ENCODE assay signal across 18 cellular contexts in genomic region chr6:131811510-131811909, GRCh38. TPM values are rescaled to one million over a fixed set of nuclear protein-coding genes. Genes with fewer than 3 reads are reported as not detected.
DNase-seq lines count a peak whose midpoint lies in the region; FAIRE-seq and TF ChIP-seq lines count a peak whose summit lies in the region.
"Had no signal": no experiment of that assay in that cellular context is flagged by ENCODE, and none has a peak within 500 bp of the region (broad histone marks: within the 10 kb centered on the region; RNA-seq: fewer than 3 reads in every experiment).

No MANE protein-coding gene starts in this region.

- H3K36me3 ChIP-seq in Karpas-422 (ENCODE audit: insufficient read depth, low read length) (no peaks in the 10 kb centered on the region), osteoblast (ENCODE audit: insufficient read depth, low read length) (no peaks in the 10 kb centered on the region), small intestine (ENCODE audit: control insufficient read depth in 2 of 2, insufficient read depth in 2 of 2, low read length in 2 of 2) (no peaks in the 10 kb centered on the region), esophagus squamous epithelium (no peaks in the 10 kb centered on the region)
- H3K36me3 ChIP-seq: BE2C had no signal

- H3K27ac ChIP-seq in Karpas-422 (ENCODE audit: low read length): no peak overlapping the region
- no peak overlapping the region for H3K27ac ChIP-seq in osteoblast (ENCODE audit: low read depth, low read length)
- H3K27ac ChIP-seq in small intestine (ENCODE audit: low read depth in 1 of 2, low read length in 1 of 2): no peak overlapping the region
- H3K27ac ChIP-seq in esophagus squamous epithelium: no peak overlapping the region

- H3K9me2 ChIP-seq in Karpas-422 (replicated peaks; ENCODE audit: insufficient read depth, low read length): no peaks in the 10 kb centered on the region

- TF ChIP-seq POLR2A in esophagus squamous epithelium (IDR thresholded peaks at IDR 0.05): no peak

- 62 to 72% (median 69%) methylated on average over 3 of the region's 3 CpGs for WGBS in small intestine, 3 donors
- WGBS in esophagus squamous epithelium, 2 donors: 49 to 65% methylated on average over 3 of the region's 3 CpGs

- H3K27me3 ChIP-seq in Karpas-422 (ENCODE audit: low read length) (0 out of 2 replicates have a peak, but pooled peaks cover 5% of the 10 kb centered on the region), osteoblast (ENCODE audit: insufficient read depth, low read length) (no peaks in the 10 kb centered on the region), small intestine (ENCODE audit: control insufficient read depth in 2 of 2, insufficient read depth in 2 of 2, low read length in 2 of 2) (no peaks in the 10 kb centered on the region), esophagus squamous epithelium (peaks cover 0 to 30% (median 0%) of the 10 kb centered on the region in 4 donors)

- no peak for TF ChIP-seq CTCF in osteoblast (IDR thresholded peaks at IDR 0.05; ENCODE audit: extremely low read depth, low read depth, low read length)
- TF ChIP-seq CTCF in esophagus squamous epithelium (IDR thresholded peaks at IDR 0.05): no peak

- intact Hi-C loops in esophagus squamous epithelium (cut with DNase I): no loop called here

- no peaks in the 10 kb centered on the region for H4K20me1 ChIP-seq in Karpas-422 (ENCODE audit: insufficient read depth, low read depth, low read length)
- H4K20me1 ChIP-seq in osteoblast (ENCODE audit: insufficient read depth, low read length): no peaks in the 10 kb centered on the region

- peak; percentile 53 for DNase-seq in Karpas-422
- DNase-seq in foreskin melanocyte: peak; percentile 44
- peak; percentile 58 for DNase-seq in osteoblast (ENCODE audit: insufficient read length, low spot score, missing footprints)
- no peak for DNase-seq in NCI-H1694 (lab: John Stamatoyannopoulos, UW)
- no peak for DNase-seq in T1000 (lab: John Stamatoyannopoulos, UW)
- DNase-seq in small intestine: no peak
- no peak for DNase-seq in esophagus squamous epithelium (lab: John Stamatoyannopoulos, UW)
- DNase-seq: ACHN; BE2C; C1 segment of cervical spinal cord; CD4-positive, CD25-positive, alpha-beta regulatory T cell; CD8-positive, alpha-beta memory T cell; COR-L47; GF-D8; HFFc6 had no signal

- FAIRE-seq in small intestine (lab: Jason Lieb, UNC): no peak
- FAIRE-seq: A204.1, H54 had no signal

- no peak overlapping the region for H3K9ac ChIP-seq in Karpas-422 (ENCODE audit: low read length)

- H3K4me3 ChIP-seq in Karpas-422 (ENCODE audit: low read length): no peak overlapping the region
- H3K4me3 ChIP-seq in osteoblast (ENCODE audit: insufficient read depth, low read length): no peak overlapping the region
- H3K4me3 ChIP-seq in small intestine (ENCODE audit: low read depth in 1 of 2, low read length in 2 of 2): no peak overlapping the region
- no peak overlapping the region for H3K4me3 ChIP-seq in esophagus squamous epithelium
- H3K4me3 ChIP-seq: GM23338 had no signal

- H3K4me2 ChIP-seq in Karpas-422 (ENCODE audit: low read depth, low read length, poor library complexity, severe bottlenecking) (no peak overlapping the region), osteoblast (ENCODE audit: insufficient read depth, low read length) (no peak overlapping the region)

- H3K4me1 ChIP-seq in Karpas-422 (ENCODE audit: low read length): peaks cover 14% of the 10 kb centered on the region
- H3K4me1 ChIP-seq in osteoblast (ENCODE audit: insufficient read depth, low read length): peaks cover 13% of the 10 kb centered on the region
- H3K4me1 ChIP-seq in small intestine (ENCODE audit: control insufficient read depth in 2 of 2, insufficient read depth in 1 of 2, low read depth in 1 of 2, low read length in 1 of 2): peaks cover 0 to 3% of the 10 kb centered on the region in 2 donors
- H3K4me1 ChIP-seq in esophagus squamous epithelium: peaks cover 0 to 16% (median 5%) of the 10 kb centered on the region in 3 donors
- H3K4me1 ChIP-seq: BE2C had no signal

- no peak overlapping the region for H2AFZ ChIP-seq in Karpas-422 (ENCODE audit: low read length)
- peak overlapping the region; percentile 38 for H2AFZ ChIP-seq in osteoblast (ENCODE audit: low read length)
- H2AFZ ChIP-seq: GM23338 had no signal

- H3K9me3 ChIP-seq in Karpas-422 (ENCODE audit: low read length): no peaks in the 10 kb centered on the region
- H3K9me3 ChIP-seq in osteoblast (ENCODE audit: low read depth, low read length): no peaks in the 10 kb centered on the region
- H3K9me3 ChIP-seq in small intestine (ENCODE audit: control insufficient read depth, low read depth): no peaks in the 10 kb centered on the region
- H3K9me3 ChIP-seq in esophagus squamous epithelium: no peaks in the 10 kb centered on the region
- H3K9me3 ChIP-seq: BE2C had no signal

- no peaks in the 10 kb centered on the region for H3K79me2 ChIP-seq in Karpas-422 (ENCODE audit: low read length)
- H3K79me2 ChIP-seq in osteoblast (ENCODE audit: insufficient read depth, low read length): peaks cover 70% of the 10 kb centered on the region

RNA-seq across cellular contexts. Expression of gene ENPP1, which starts 3.7 kb away (rescaled TPM):
- 1.1 TPM in 1 of 2 replicates, not detected in the other for total RNA-seq in Karpas-422 (2014; rRNA removed; shearing (Covaris generic); ENCODE audit: low replicate concordance)
- 16.3 and 20.3 TPM in 2 replicates for total RNA-seq in osteoblast
- polyA plus RNA-seq in small intestine: 1 to 10 TPM in 1 of 3 donors, under 1 TPM in 2; 0.57 to 1.3 (median 0.81) TPM
- total RNA-seq in esophagus squamous epithelium: 10 to 100 TPM in 1 of 4 donors, 1 to 10 TPM in 2, under 1 TPM in 1; 0.76 to 12.6 (median 3.2) TPM
- total RNA-seq: CD4-positive, CD25-positive, alpha-beta regulatory T cell had no signal

Comparison
In these comparisons a context has a peak if more than half of its experiments do, and no peak if none do; other contexts are left out.
1. DNase-seq: peak in Karpas-422 (single experiment), foreskin melanocyte (single experiment) and osteoblast (single experiment); none in NCI-H1694 (single experiment), T1000 (single experiment), small intestine (single experiment) and esophagus squamous epithelium (single experiment).